Comparison of ENCODE assay signal across 8 cellular contexts in genomic region chr6:44312901-44313788, GRCh38. TPM values are rescaled to one million over a fixed set of nuclear protein-coding genes. Genes with fewer than 3 reads are reported as not detected.
DNase-seq lines count a peak whose midpoint lies in the region; ATAC-seq and TF ChIP-seq lines count a peak whose summit lies in the region.

Gene AARS2, minus strand, starts transcription at chr6:44313347. Its CDS starts 24 bp downstream, at chr6:44313323.

- peak; percentile 88 for TF ChIP-seq POLR2A in NB4 (IDR thresholded peaks at IDR 0.05; ENCODE audit: extremely low read depth, insufficient read length)

- DNase-seq in NB4 (ENCODE audit: low read depth): peak; percentile 91
- DNase-seq in SKM-1 (lab: John Stamatoyannopoulos, UW; ENCODE audit: unreplicated experiment): peak; percentile 75
- peak; percentile 91 to 98 for DNase-seq in activated naive CD4-positive, alpha-beta T cell treated with anti-CD3 and anti-CD28 coated beads, Interleukin-2, amount 50 U/mL, for 72 hours (ENCODE audit: low spot score in 2 of 2)
- DNase-seq in head of caudate nucleus: peak; percentile 76 to 95 (median 90)
- DNase-seq in osteocyte (ENCODE audit: extremely low spot score, unreplicated experiment): peak; percentile 96

- peaks cover 7% of the 10 kb centered on the region for H3K4me1 ChIP-seq in thymus (ENCODE audit: control insufficient read depth, insufficient read depth, low read length)

- H3K4me3 ChIP-seq in NB4 (ENCODE audit: low read depth, low read length) (peak within 1 kb of the TSS; percentile 81), thymus (ENCODE audit: low read length) (peak within 1 kb of the TSS; percentile 87)

- peak within 1 kb of the TSS; percentile 99 for H3K4me3 Mint-ChIP-seq in osteocyte (ENCODE audit: unreplicated experiment)

- peaks cover 18% of the 10 kb centered on the region for H3K27me3 Mint-ChIP-seq in osteocyte (ENCODE audit: unreplicated experiment)

- no peaks in the 10 kb centered on the region for H3K27me3 ChIP-seq in thymus (ENCODE audit: control insufficient read depth, insufficient read depth)

- TF ChIP-seq CTCF in GM12801 (IDR thresholded peaks at IDR 0.05; ENCODE audit: extremely low read depth, insufficient read length) (peak; percentile 73), NB4 (IDR thresholded peaks at IDR 0.05; ENCODE audit: low read depth, low read length) (peak; percentile 99), osteocyte (IDR thresholded peaks at IDR 0.05) (peak; percentile 99)

- H3K9me3 Mint-ChIP-seq in activated naive CD4-positive, alpha-beta T cell treated with anti-CD3 and anti-CD28 coated beads, Interleukin-2, amount 50 U/mL, for 72 hours: no peaks in the 10 kb centered on the region
- H3K9me3 Mint-ChIP-seq in osteocyte (ENCODE audit: unreplicated experiment): no peaks in the 10 kb centered on the region

- intact Hi-C loops in head of caudate nucleus (cut with DNase I): loop anchor here (5.0 kb wide), 1 partner anchor 46 kb away; the partner anchor contains the start of gene NFKBIE

- 3% methylated on average over 52 of the region's 52 CpGs for WGBS in thymus

- peaks cover 9 to 11% of the 10 kb centered on the region in 2 donors for H3K36me3 Mint-ChIP-seq in activated naive CD4-positive, alpha-beta T cell treated with anti-CD3 and anti-CD28 coated beads, Interleukin-2, amount 50 U/mL, for 72 hours
- peaks cover 10% of the 10 kb centered on the region for H3K36me3 Mint-ChIP-seq in osteocyte (ENCODE audit: unreplicated experiment)

- peak within 1 kb of the TSS; percentile 96 to 98 for H3K27ac Mint-ChIP-seq in activated naive CD4-positive, alpha-beta T cell treated with anti-CD3 and anti-CD28 coated beads, Interleukin-2, amount 50 U/mL, for 72 hours
- peak within 1 kb of the TSS; percentile 90 for H3K27ac Mint-ChIP-seq in osteocyte (ENCODE audit: unreplicated experiment)

- no peaks in the 10 kb centered on the region for H3K9me3 ChIP-seq in thymus (ENCODE audit: control insufficient read depth)

- peaks cover 15% of the 10 kb centered on the region for H3K36me3 ChIP-seq in thymus (ENCODE audit: control insufficient read depth, insufficient read depth)

- H3K27ac ChIP-seq in thymus (ENCODE audit: low read depth): peak within 1 kb of the TSS; percentile 94

- ATAC-seq in HG02588 (IDR thresholded peaks at IDR 0.05; ENCODE audit: unreplicated experiment): peak; percentile 83
- ATAC-seq in activated naive CD4-positive, alpha-beta T cell treated with anti-CD3 and anti-CD28 coated beads, Interleukin-2, amount 50 U/mL, for 72 hours: peak; percentile 94 to 97

- H3K4me1 Mint-ChIP-seq in osteocyte (ENCODE audit: unreplicated experiment): peaks cover 14% of the 10 kb centered on the region

RNA-seq across cellular contexts. Expression of gene AARS2, which starts in this region (rescaled TPM):
- total RNA-seq in activated naive CD4-positive, alpha-beta T cell treated with anti-CD3 and anti-CD28 coated beads, Interleukin-2, amount 50 U/mL, for 72 hours: 10 to 100 TPM in 1 of 2 donors, 1 to 10 TPM in 1; 7.3 to 19.7 TPM
- total RNA-seq in osteocyte: 13.2 and 13.3 TPM in 2 replicates
- 5.6 TPM for polyA plus RNA-seq in thymus

Comparison
In these comparisons a context has a peak if more than half of its experiments do, and no peak if none do; other contexts are left out.
1. Peak in every context shown above with its lines: DNase-seq, ATAC-seq, H3K4me3 ChIP-seq and H3K27ac ChIP-seq.